Comparison of ENCODE assay signal across 8 cellular contexts in genomic region chrX:58025979-58026378, GRCh38.
DNase-seq lines count a peak whose midpoint lies in the region; ATAC-seq and FAIRE-seq lines count a peak whose summit lies in the region.

No MANE protein-coding gene starts in this region.

- DNase-seq in activated CD8-positive, alpha-beta memory T cell treated with anti-CD3 and anti-CD28 coated beads for 24 hours: peak; percentile 56
- no peak for DNase-seq in activated CD8-positive, alpha-beta memory T cell treated with anti-CD3 and anti-CD28 coated beads, Interleukin-2, amount 50 U/mL, for 48 hours
- DNase-seq in RCC 7860 (ENCODE audit: low spot score) (peak; percentile 4), cerebellar cortex (ENCODE audit: low spot score) (peak; percentile 42), mucosa of gallbladder (ENCODE audit: low spot score) (peak; percentile 21), posterior vena cava (ENCODE audit: low spot score) (no peak)

- FAIRE-seq in RCC 7860 (lab: Jason Lieb, UNC): no peak

- peak; percentile 49 for ATAC-seq in HG03442 (IDR thresholded peaks at IDR 0.05; ENCODE audit: unreplicated experiment)
- ATAC-seq in HG02938 (IDR thresholded peaks at IDR 0.05; ENCODE audit: unreplicated experiment): no peak

- intact Hi-C loops in posterior vena cava (cut with DNase I): no loop called here

Comparison
In these comparisons a context has a peak if more than half of its experiments do, and no peak if none do; other contexts are left out.
1. DNase-seq: peak in activated CD8-positive, alpha-beta memory T cell treated with anti-CD3 and anti-CD28 coated beads for 24 hours (single experiment), RCC 7860 (single experiment), cerebellar cortex (single experiment) and mucosa of gallbladder (single experiment); none in activated CD8-positive, alpha-beta memory T cell treated with anti-CD3 and anti-CD28 coated beads, Interleukin-2, amount 50 U/mL, for 48 hours (single experiment) and posterior vena cava (single experiment).